1 cellular context compared by ENCODE assay signal in the genomic region with DNA sequence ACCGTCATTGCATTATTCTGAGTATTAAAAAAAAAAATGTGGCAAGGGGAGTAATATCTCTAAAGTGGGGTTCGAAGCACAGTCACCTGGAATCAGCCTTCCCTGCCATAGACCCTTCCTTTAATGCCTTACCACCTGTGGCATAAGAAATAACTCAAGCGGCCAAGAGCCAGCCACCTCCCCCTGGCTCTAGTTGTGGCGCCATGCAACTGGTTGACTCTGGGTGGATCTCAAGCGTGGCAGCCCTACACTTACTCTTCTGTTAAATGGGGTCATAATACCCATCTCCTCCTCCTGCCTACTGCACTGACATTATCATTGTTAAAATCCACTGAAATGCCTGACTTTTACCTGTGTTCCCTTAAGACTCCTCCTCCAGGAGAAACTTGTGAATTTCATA.
TF ChIP-seq lines count a peak whose summit lies in the region.

No MANE protein-coding gene starts in this region.

TF ChIP-seq in HepG2, 621 proteins besides CTCF, POLR2A, EP300 and RAD21:
- TF ChIP-seq ZNF629 (CRISPR knock-in tag; conservative IDR thresholded peaks at IDR 0.05) (0 out of 2 replicates have a peak, but pooled peaks have one; percentile 19), PAX8 (CRISPR knock-in tag; IDR thresholded peaks at IDR 0.05; ENCODE audit: borderline replicate concordance) (no peak)
